Comparison of ENCODE assay signal across 29 cellular contexts in the genomic region with DNA sequence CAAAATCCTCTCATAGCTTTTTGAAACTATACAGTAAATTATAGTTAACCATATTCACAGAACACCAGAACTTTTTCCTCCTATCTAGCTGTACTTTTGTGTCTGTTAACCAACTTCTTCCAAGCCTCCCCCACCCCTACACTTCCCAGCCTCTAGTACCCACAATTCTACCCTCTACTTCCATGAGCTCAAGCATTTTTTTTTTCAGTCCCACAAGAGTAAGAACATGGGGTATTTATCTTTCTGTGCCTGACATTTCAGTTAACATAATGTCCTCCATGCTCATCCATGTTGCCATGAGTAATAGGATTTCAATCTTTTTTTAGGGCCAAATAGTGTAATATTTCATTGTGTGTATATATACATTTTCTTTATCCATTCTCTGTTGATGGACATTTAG.
"Had no signal": no experiment of that assay in that cellular context is flagged by ENCODE, and none has a peak within 500 bp of the region (broad histone marks: within the 10 kb centered on the region; RNA-seq: fewer than 3 reads in every experiment).

No MANE protein-coding gene starts in this region.

- H3K36me3 Mint-ChIP-seq: stimulated activated effector memory CD8-positive, alpha-beta T cell treated with anti-CD3 and anti-CD28 coated beads, Interleukin-12 subunit alpha, Interleukin-12 subunit beta, amount 100 ng/mL, for 72 hours; stimulated activated memory B cell treated with anti-CD40 and anti-IgM and Interleukin-4, amounts not matched to agents 10 μg/mL and 1 μg/mL and 100 μg/mL, for 72 hours; stimulated activated naive B cell treated with anti-CD40 and anti-IgM and Interleukin-4, amounts not matched to agents 10 μg/mL and 1 μg/mL and 100 μg/mL, for 72 hours; type B pancreatic cell had no signal

- H3K4me1 Mint-ChIP-seq: stimulated activated memory B cell treated with anti-CD40 and anti-IgM and Interleukin-4, amounts not matched to agents 10 μg/mL and 1 μg/mL and 100 μg/mL, for 72 hours; stimulated activated naive B cell treated with anti-CD40 and anti-IgM and Interleukin-4, amounts not matched to agents 10 μg/mL and 1 μg/mL and 100 μg/mL, for 72 hours had no signal

- FAIRE-seq: urothelium cell line had no signal

- DNase-seq: stimulated activated CD4-positive, alpha-beta T cell treated with anti-CD3 and anti-CD28 coated beads, Interleukin-2, amount 100 ng/mL, for 48 hours; stimulated activated CD4-positive, alpha-beta T cell treated with anti-CD3 and anti-CD28 coated beads, Interleukin-4, amount 100 ng/mL, for 1 hour; stimulated activated CD4-positive, alpha-beta T cell treated with anti-CD3 and anti-CD28 coated beads, Interleukin-4, amount 100 ng/mL, for 24 hours; stimulated activated CD4-positive, alpha-beta T cell treated with anti-CD3 and anti-CD28 coated beads, Interleukin-4, amount 100 ng/mL, for 4 hours; stimulated activated CD8-positive, alpha-beta memory T cell treated with anti-CD3 and anti-CD28 coated beads, Interleukin-4, amount 100 ng/mL, for 48 hours; stimulated activated naive B cell treated with anti-CD40 and anti-IgM and Interleukin-4, amounts not matched to agents 10 μg/mL and 1 μg/mL and 100 μg/mL, for 72 hours; stimulated activated naive CD4-positive, alpha-beta T cell; stimulated activated naive CD4-positive, alpha-beta T cell treated with Interleukin-2 at 50 U/mL for 16 hours; stimulated activated naive CD8-positive, alpha-beta T cell treated with anti-CD3 and anti-CD28 coated beads, Interleukin-15, amount 100 ng/mL, for 72 hours; stimulated activated naive CD8-positive, alpha-beta T cell treated with anti-CD3 and anti-CD28 coated beads, Interleukin-15, Interleukin-2, amounts not matched to agents 100 U/mL and 50 U/mL, for 24 hours; stomach; substantia nigra; testis; thyroid gland; tibial artery; transverse colon; trophoblast cell; upper lobe of left lung; upper lobe of right lung; uterus had no signal

- H3K36me3 ChIP-seq: stomach, suprapubic skin, thoracic aorta, thyroid gland, tibial artery, tibial nerve, transverse colon, upper lobe of left lung, upper lobe of right lung, uterus, vagina had no signal

- H3K27me3 Mint-ChIP-seq: stimulated activated memory B cell treated with anti-CD40 and anti-IgM and Interleukin-4, amounts not matched to agents 10 μg/mL and 1 μg/mL and 100 μg/mL, for 72 hours; stimulated activated naive CD8-positive, alpha-beta T cell treated with anti-CD3 and anti-CD28 coated beads, Interleukin-15, amount 100 ng/mL, for 72 hours; stimulated activated naive CD8-positive, alpha-beta T cell treated with anti-CD3 and anti-CD28 coated beads, Interleukin-15, Interleukin-2, amounts not matched to agents 100 ng/mL and 50 ng/mL, for 24 hours; type B pancreatic cell had no signal

- H3K4me1 ChIP-seq: stomach, suprapubic skin, testis, thyroid gland, tibial nerve, transverse colon, upper lobe of left lung, upper lobe of right lung, uterus, vagina had no signal

- H3K27me3 ChIP-seq: stomach, suprapubic skin, testis, thyroid gland, tibial artery, tibial nerve, transverse colon, upper lobe of left lung, upper lobe of right lung, uterus, vagina had no signal

- H3K9me3 ChIP-seq: stomach, suprapubic skin, testis, thoracic aorta, thyroid gland, tibial artery, tibial nerve, transverse colon, upper lobe of left lung, upper lobe of right lung, uterus, vagina had no signal

- H3K4me3 Mint-ChIP-seq: stimulated activated effector memory CD8-positive, alpha-beta T cell treated with anti-CD3 and anti-CD28 coated beads, Interleukin-12 subunit alpha, Interleukin-12 subunit beta, amount 100 ng/mL, for 72 hours; stimulated activated memory B cell treated with anti-CD40 and anti-IgM and Interleukin-4, amounts not matched to agents 10 μg/mL and 1 μg/mL and 100 μg/mL, for 72 hours; stimulated activated naive B cell treated with anti-CD40 and anti-IgM and Interleukin-4, amounts not matched to agents 10 μg/mL and 1 μg/mL and 100 μg/mL, for 72 hours; stimulated activated naive CD8-positive, alpha-beta T cell treated with anti-CD3 and anti-CD28 coated beads, Interleukin-15, amount 100 ng/mL, for 72 hours; stimulated activated naive CD8-positive, alpha-beta T cell treated with anti-CD3 and anti-CD28 coated beads, Interleukin-15, Interleukin-2, amounts not matched to agents 100 ng/mL and 50 ng/mL, for 24 hours; type B pancreatic cell had no signal

- H3K27ac ChIP-seq: stomach, suprapubic skin, testis, thoracic aorta, thyroid gland, tibial artery, tibial nerve, transverse colon, upper lobe of left lung, upper lobe of right lung, uterus, vagina had no signal

- ATAC-seq: stimulated activated effector memory CD8-positive, alpha-beta T cell treated with anti-CD3 and anti-CD28 coated beads, Interleukin-12 subunit alpha, Interleukin-12 subunit beta, amount 100 ng/mL, for 72 hours; stimulated activated memory B cell treated with anti-CD40 and anti-IgM and Interleukin-4, amounts not matched to agents 10 μg/mL and 1 μg/mL and 100 μg/mL, for 72 hours; stimulated activated naive B cell treated with anti-CD40 and anti-IgM and Interleukin-4, amounts not matched to agents 10 μg/mL and 1 μg/mL and 100 μg/mL, for 72 hours; stimulated activated naive CD8-positive, alpha-beta T cell treated with anti-CD3 and anti-CD28 coated beads, Interleukin-15, amount 100 ng/mL, for 72 hours; stimulated activated naive CD8-positive, alpha-beta T cell treated with anti-CD3 and anti-CD28 coated beads, Interleukin-15, Interleukin-2, amounts not matched to agents 100 U/mL and 50 U/mL, for 24 hours; upper lobe of right lung had no signal

- H3K27ac Mint-ChIP-seq: stimulated activated effector memory CD8-positive, alpha-beta T cell treated with anti-CD3 and anti-CD28 coated beads, Interleukin-12 subunit alpha, Interleukin-12 subunit beta, amount 100 ng/mL, for 72 hours; stimulated activated memory B cell treated with anti-CD40 and anti-IgM and Interleukin-4, amounts not matched to agents 10 μg/mL and 1 μg/mL and 100 μg/mL, for 72 hours; stimulated activated naive B cell treated with anti-CD40 and anti-IgM and Interleukin-4, amounts not matched to agents 10 μg/mL and 1 μg/mL and 100 μg/mL, for 72 hours; stimulated activated naive CD8-positive, alpha-beta T cell treated with anti-CD3 and anti-CD28 coated beads, Interleukin-15, amount 100 ng/mL, for 72 hours; stimulated activated naive CD8-positive, alpha-beta T cell treated with anti-CD3 and anti-CD28 coated beads, Interleukin-15, Interleukin-2, amounts not matched to agents 100 ng/mL and 50 ng/mL, for 24 hours; type B pancreatic cell had no signal

- H3K4me3 ChIP-seq: stomach, suprapubic skin, testis, thoracic aorta, thyroid gland, tibial artery, tibial nerve, transverse colon, upper lobe of left lung, upper lobe of right lung, uterus, vagina had no signal

- H3K9me3 Mint-ChIP-seq: stimulated activated effector memory CD8-positive, alpha-beta T cell treated with anti-CD3 and anti-CD28 coated beads, Interleukin-12 subunit alpha, Interleukin-12 subunit beta, amount 100 ng/mL, for 72 hours; stimulated activated memory B cell treated with anti-CD40 and anti-IgM and Interleukin-4, amounts not matched to agents 10 μg/mL and 1 μg/mL and 100 μg/mL, for 72 hours; stimulated activated naive CD8-positive, alpha-beta T cell treated with anti-CD3 and anti-CD28 coated beads, Interleukin-15, amount 100 ng/mL, for 72 hours; stimulated activated naive CD8-positive, alpha-beta T cell treated with anti-CD3 and anti-CD28 coated beads, Interleukin-15, Interleukin-2, amounts not matched to agents 100 ng/mL and 50 ng/mL, for 24 hours; type B pancreatic cell had no signal
